In the genomic region with DNA sequence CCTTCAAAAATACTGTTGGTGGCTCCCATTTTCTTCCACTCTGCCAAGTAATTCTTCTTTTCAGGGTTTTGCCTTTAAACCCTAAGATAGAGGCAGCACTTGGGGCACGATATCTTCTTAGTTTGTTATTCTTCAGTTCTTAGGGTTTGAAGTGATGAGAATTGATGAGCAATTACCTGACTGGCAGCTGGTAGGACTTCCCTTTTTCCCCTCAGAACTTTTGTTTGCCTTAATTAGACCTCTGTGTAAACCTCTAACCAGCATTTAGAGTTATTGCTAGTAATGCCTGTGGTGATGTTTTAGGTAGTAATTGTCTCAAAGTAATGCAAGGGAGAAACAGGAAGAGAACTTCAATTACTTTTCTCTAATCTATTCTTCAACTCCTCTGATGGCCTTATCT, we compare ENCODE assay signal across 31 cellular contexts.
"Had no signal": no experiment of that assay in that cellular context is flagged by ENCODE, and none has a peak within 500 bp of the region (broad histone marks: within the 10 kb centered on the region; RNA-seq: fewer than 3 reads in every experiment).

No MANE protein-coding gene starts in this region.

- H3K27ac ChIP-seq: Peyer's patch, SJCRH30, SK-N-MC had no signal

- H3K4me1 ChIP-seq: Peyer's patch, SJCRH30 had no signal

- H3K36me3 ChIP-seq: MG63, Peyer's patch, SJCRH30 had no signal

- ATAC-seq: PC-3, Right ventricle myocardium inferior, SK-N-SH treated with all-trans-retinoic acid at 6 μM for 48 hours, T-cell, T-helper 17 cell had no signal

- DNase-seq: Kasumi-1, KG1, MG63, MV-4-11, NCI-H1092, NCI-H1105, NCI-H1417 treated with DMSO at 0.1 percent for 48 hours, NCI-H1436 treated with DMSO at 0.1 percent for 48 hours, NCI-H1694 treated with DMSO at 0.1 percent for 48 hours, NCI-H187 treated with DMSO at 0.1 percent for 48 hours, NCI-H2029, NCI-H2081 treated with DMSO at 0.1 percent for 48 hours, NCI-H2107, NCI-H2171, NCI-H226, NCI-H446 treated with DMSO at 0.1 percent for 48 hours, NCI-H510A, NCI-H524, NCI-H526, NCI-H774, PC-3, Peyer's patch, RPMI8226, SHP77, SIG-M5, SJCRH30, T-cell, T-helper 17 cell had no signal

- H3K9me3 ChIP-seq: MG63, Peyer's patch, SJCRH30 had no signal

- H3K27me3 ChIP-seq: MG63, Peyer's patch, SJCRH30 had no signal

- H3K4me3 ChIP-seq: MG63, Peyer's patch, SJCRH30, SK-N-MC had no signal
